In genomic region chr10:88803641-88804040, GRCh38 we compare ENCODE assay signal across 25 cellular contexts. TPM values are rescaled to one million over a fixed set of nuclear protein-coding genes. Genes with fewer than 3 reads are reported as not detected.
DNase-seq lines count a peak whose midpoint lies in the region; ATAC-seq and TF ChIP-seq lines count a peak whose summit lies in the region.
"Had no signal": no experiment of that assay in that cellular context is flagged by ENCODE, and none has a peak within 500 bp of the region (broad histone marks: within the 10 kb centered on the region; RNA-seq: fewer than 3 reads in every experiment).

No MANE protein-coding gene starts in this region.

- ATAC-seq in mucosa of descending colon (peak; percentile 56), HG02973 (IDR thresholded peaks at IDR 0.05; ENCODE audit: unreplicated experiment) (no peak)
- ATAC-seq: A549, GM12878 had no signal

- no peaks in the 10 kb centered on the region for H3K4me1 Mint-ChIP-seq in type B pancreatic cell (ENCODE audit: unreplicated experiment)
- H3K4me1 Mint-ChIP-seq: CD14-positive monocyte had no signal

- H3K4me1 ChIP-seq in mucosa of descending colon (ENCODE audit: low read depth): no peaks in the 10 kb centered on the region
- no peaks in the 10 kb centered on the region for H3K4me1 ChIP-seq in smooth muscle cell (ENCODE audit: low read depth)
- H3K4me1 ChIP-seq: BLaER1 treated with 17β-estradiol and CSF1 and Interleukin-3, amounts not matched to agents 10 nM and 100 nM had no signal

- H3K36me3 ChIP-seq in mucosa of descending colon (ENCODE audit: low read depth) (no peaks in the 10 kb centered on the region), smooth muscle cell (ENCODE audit: low read depth) (no peaks in the 10 kb centered on the region)
- H3K36me3 ChIP-seq: BE2C; BLaER1 treated with 17β-estradiol and CSF1 and Interleukin-3, amounts not matched to agents 10 nM and 100 nM had no signal

- TF ChIP-seq CTCF in mucosa of descending colon (IDR thresholded peaks at IDR 0.05) (no peak), smooth muscle cell (IDR thresholded peaks at IDR 0.05; ENCODE audit: borderline replicate concordance, insufficient read depth, poor library complexity, severe bottlenecking) (no peak), type B pancreatic cell (conservative IDR thresholded peaks at IDR 0.05) (no peak)

- no peak overlapping the region for H3K4me2 ChIP-seq in smooth muscle cell
- H3K4me2 ChIP-seq: A549; BLaER1 treated with 17β-estradiol and CSF1 and Interleukin-3, amounts not matched to agents 10 nM and 100 nM had no signal

- H3K27ac ChIP-seq in smooth muscle cell (ENCODE audit: low read depth): peak overlapping the region; percentile 52
- H3K27ac ChIP-seq: A549; BLaER1 treated with 17β-estradiol and CSF1 and Interleukin-3, amounts not matched to agents 10 nM and 100 nM; GM23248 had no signal

- H3K4me3 ChIP-seq in mucosa of descending colon (no peak overlapping the region), smooth muscle cell (no peak overlapping the region)
- H3K4me3 ChIP-seq: A549; BLaER1 treated with 17β-estradiol and CSF1 and Interleukin-3, amounts not matched to agents 10 nM and 100 nM; GM12878; GM23248 had no signal

- H3F3A ChIP-seq in smooth muscle cell (ENCODE audit: low read depth): no peaks in the 10 kb centered on the region

- DNase-seq in NCI-H69 (lab: John Stamatoyannopoulos, UW): peak; percentile 31
- DNase-seq in mucosa of descending colon: no peak
- DNase-seq in smooth muscle cell (lab: John Stamatoyannopoulos, UW; ENCODE audit: unreplicated experiment): no peak
- DNase-seq in type B pancreatic cell (ENCODE audit: extremely low spot score, unreplicated experiment): no peak
- no peak for DNase-seq in NAMALWA (ENCODE audit: low spot score)
- DNase-seq in amniotic stem cell (lab: John Stamatoyannopoulos, UW): no peak
- DNase-seq: 8988T; ACHN; AML-193; BE2C; CD4-positive, alpha-beta T cell; CD8-positive, alpha-beta memory T cell; DMS 273 treated with DMSO at 0.1 percent for 48 hours; DMS79; EL; GDM1; GM23248; H7; HCEC 1CT had no signal

- intact Hi-C loops in mucosa of descending colon (cut with DNase I, micrococcal nuclease): no loop called here

- H4K20me1 ChIP-seq in smooth muscle cell (ENCODE audit: low read depth): no peaks in the 10 kb centered on the region
- H4K20me1 ChIP-seq: BLaER1 treated with 17β-estradiol and CSF1 and Interleukin-3, amounts not matched to agents 10 nM and 100 nM had no signal

- H3K27me3 Mint-ChIP-seq in type B pancreatic cell: no peaks in the 10 kb centered on the region
- H3K27me3 Mint-ChIP-seq: CD4-positive, alpha-beta T cell; CD8-positive, alpha-beta memory T cell had no signal

- no peaks in the 10 kb centered on the region for H3K79me2 ChIP-seq in smooth muscle cell (ENCODE audit: low read depth)

- no peaks in the 10 kb centered on the region for H3K36me3 Mint-ChIP-seq in type B pancreatic cell
- H3K36me3 Mint-ChIP-seq: CD14-positive monocyte; CD8-positive, alpha-beta memory T cell had no signal

- peak overlapping the region; percentile 71 for H3K27ac Mint-ChIP-seq in type B pancreatic cell
- H3K27ac Mint-ChIP-seq: CD14-positive monocyte; CD4-positive, alpha-beta T cell; CD8-positive, alpha-beta memory T cell had no signal

- no peaks in the 10 kb centered on the region for H3K9me3 Mint-ChIP-seq in type B pancreatic cell
- H3K9me3 Mint-ChIP-seq: CD4-positive, alpha-beta T cell; CD8-positive, alpha-beta memory T cell had no signal

- no peak overlapping the region for H3K9ac ChIP-seq in smooth muscle cell (ENCODE audit: low read depth)
- H3K9ac ChIP-seq: BLaER1 treated with 17β-estradiol and CSF1 and Interleukin-3, amounts not matched to agents 10 nM and 100 nM; GM23248 had no signal

- no peak overlapping the region for H2AFZ ChIP-seq in smooth muscle cell (ENCODE audit: low read depth)
- H2AFZ ChIP-seq: GM23248 had no signal

- no peaks in the 10 kb centered on the region for H3K27me3 ChIP-seq in smooth muscle cell (ENCODE audit: low read depth)
- H3K27me3 ChIP-seq: BE2C; BLaER1 treated with 17β-estradiol and CSF1 and Interleukin-3, amounts not matched to agents 10 nM and 100 nM had no signal

- no peak overlapping the region for H3K4me3 Mint-ChIP-seq in type B pancreatic cell
- H3K4me3 Mint-ChIP-seq: CD14-positive monocyte; CD4-positive, alpha-beta T cell; CD8-positive, alpha-beta memory T cell had no signal

- H3K9me3 ChIP-seq in mucosa of descending colon (no peaks in the 10 kb centered on the region), smooth muscle cell (replicated peaks; ENCODE audit: low read depth) (no peaks in the 10 kb centered on the region)
- H3K9me3 ChIP-seq: A549; BE2C; BLaER1 treated with 17β-estradiol and CSF1 and Interleukin-3, amounts not matched to agents 10 nM and 100 nM had no signal

- WGBS in smooth muscle cell (ENCODE audit: low lambda C conversion rate): 89% methylated on average over 2 of the region's 2 CpGs

RNA-seq across cellular contexts. Expression of gene LIPM, which starts 1.1 kb away (rescaled TPM):
- total RNA-seq in mucosa of descending colon (not detected), smooth muscle cell (0.67 and 0.85 TPM in 2 replicates), type B pancreatic cell (ENCODE audit: low replicate concordance) (0.38 TPM in 1 of 2 replicates, not detected in the other)
- polyA plus RNA-seq in smooth muscle cell: not detected in 2 replicates
- total RNA-seq: CD4-positive, alpha-beta T cell; CD8-positive, alpha-beta memory T cell; GM12878; GM23248; H1; H7 had no signal
- polyA plus RNA-seq: A549; CD14-positive monocyte; CD8-positive, alpha-beta memory T cell; GM12878; GM23248; H1 had no signal

RNA-seq across cellular contexts. Expression of gene LIPN, which starts 43.8 kb away (rescaled TPM):
- total RNA-seq in mucosa of descending colon (not detected), smooth muscle cell (0.27 and 0.40 TPM in 2 replicates), type B pancreatic cell (ENCODE audit: low replicate concordance) (0.24 and 1.5 TPM in 2 replicates)
- not detected in 2 replicates for polyA plus RNA-seq in smooth muscle cell
- total RNA-seq: CD4-positive, alpha-beta T cell; CD8-positive, alpha-beta memory T cell; GM23248; H1; H7 had no signal
- polyA plus RNA-seq: A549; CD8-positive, alpha-beta memory T cell; GM23248; H1 had no signal

RNA-seq across cellular contexts. Expression of gene ANKRD22, which starts 48.0 kb away (rescaled TPM):
- total RNA-seq in mucosa of descending colon: 10 to 100 TPM in 2 of 3 donors, 1 to 10 TPM in 1; 9.0 to 30.6 (median 18.9) TPM
- 3.4 and 6.9 TPM in 2 replicates for total RNA-seq in smooth muscle cell
- polyA plus RNA-seq in smooth muscle cell: 1.9 and 2.3 TPM in 2 replicates
- 2.9 and 8.4 TPM in 2 replicates for total RNA-seq in type B pancreatic cell (ENCODE audit: low replicate concordance)
- total RNA-seq: CD4-positive, alpha-beta T cell; CD8-positive, alpha-beta memory T cell; H1; H7 had no signal
- polyA plus RNA-seq: GM23248 had no signal
